ENCODE assay signal across 1 cellular context in genomic region chr14:58395815-58396626, GRCh38.
TF ChIP-seq lines count a peak whose summit lies in the region.

TOMM20L (plus strand) TSS chr14:58395930; CDS start chr14:58395958, 28 bp downstream.

TF ChIP-seq in HepG2, 621 proteins besides CTCF, POLR2A, EP300 and RAD21 (continued from another document and continues in another):
- TF ChIP-seq FUBP1 (CRISPR knock-in tag; IDR thresholded peaks at IDR 0.05; ENCODE audit: borderline replicate concordance) (no peak), ZNF678 (CRISPR knock-in tag; IDR thresholded peaks at IDR 0.05) (no peak; the same call in 1 of the 2 replicates), FOXA3 (CRISPR knock-in tag; IDR thresholded peaks at IDR 0.05) (no peak; the same call in 1 of the 2 replicates), SMAD1 (CRISPR knock-in tag; IDR thresholded peaks at IDR 0.05; ENCODE audit: borderline replicate concordance, low read depth) (no peak), RELA (CRISPR knock-in tag; IDR thresholded peaks at IDR 0.05) (no peak), YEATS4 (CRISPR knock-in tag; IDR thresholded peaks at IDR 0.05; ENCODE audit: borderline replicate concordance) (peak; percentile 35; the same call in 1 of the 2 replicates), SMAD3 (CRISPR knock-in tag; IDR thresholded peaks at IDR 0.05) (no peak), ZNF7 (CRISPR knock-in tag; IDR thresholded peaks at IDR 0.05) (no peak), ZNF577 (CRISPR knock-in tag; IDR thresholded peaks at IDR 0.05; ENCODE audit: borderline replicate concordance, low read depth) (no peak), HNF4G (IDR thresholded peaks at IDR 0.05; ENCODE audit: borderline replicate concordance, low read depth, low read length) (no peak), HNF4G (CRISPR knock-in tag; IDR thresholded peaks at IDR 0.05; ENCODE audit: borderline replicate concordance, low read depth) (no peak), GLI4 (CRISPR knock-in tag; IDR thresholded peaks at IDR 0.05; ENCODE audit: borderline replicate concordance) (no peak), MTF1 (CRISPR knock-in tag; IDR thresholded peaks at IDR 0.05) (0 out of 2 replicates have a peak, but pooled peaks have one; percentile 47), FOXP4 (CRISPR knock-in tag; IDR thresholded peaks at IDR 0.05) (no peak; the same call in 1 of the 2 replicates), PAXIP1 (CRISPR knock-in tag; conservative IDR thresholded peaks at IDR 0.05) (peak; percentile 13), CHCHD3 (CRISPR knock-in tag; IDR thresholded peaks at IDR 0.05) (no peak), MEIS2 (CRISPR knock-in tag; IDR thresholded peaks at IDR 0.05) (no peak; the same call in 1 of the 2 replicates), CENPX (CRISPR knock-in tag; IDR thresholded peaks at IDR 0.05) (no peak), ZNF615 (CRISPR knock-in tag; IDR thresholded peaks at IDR 0.05; ENCODE audit: borderline replicate concordance) (no peak), SNAPC2 (CRISPR knock-in tag; IDR thresholded peaks at IDR 0.05) (no peak), CBX2 (IDR thresholded peaks at IDR 0.05; ENCODE audit: low read depth, low read length) (no peak), CBX2 (CRISPR knock-in tag; IDR thresholded peaks at IDR 0.05; ENCODE audit: low read depth) (no peak), ZFY (CRISPR knock-in tag; IDR thresholded peaks at IDR 0.05) (peak; percentile 88), ZBTB42 (CRISPR knock-in tag; IDR thresholded peaks at IDR 0.05) (no peak; the same call in 1 of the 2 replicates), ZNF326 (CRISPR knock-in tag; IDR thresholded peaks at IDR 0.05; ENCODE audit: borderline replicate concordance) (no peak), ZNF781 (CRISPR knock-in tag; IDR thresholded peaks at IDR 0.05; ENCODE audit: borderline replicate concordance, not compliant biosample characterization) (no peak), SRF (IDR thresholded peaks at IDR 0.05; ENCODE audit: low read depth, low read length) (no peak), GMEB1 (CRISPR knock-in tag; IDR thresholded peaks at IDR 0.05; ENCODE audit: borderline replicate concordance) (no peak), ZNF761 (CRISPR knock-in tag; conservative IDR thresholded peaks at IDR 0.05) (peak; percentile 94), ZNF609 (CRISPR knock-in tag; IDR thresholded peaks at IDR 0.05; ENCODE audit: borderline replicate concordance) (0 out of 2 replicates have a peak, but pooled peaks have one; percentile 18), MAFK (conservative IDR thresholded peaks at IDR 0.05 in 1 of 2, IDR thresholded peaks at IDR 0.05 in 1 of 2; ENCODE audit: low read length in 2 of 2) (no peak), NCOA1 (CRISPR knock-in tag; IDR thresholded peaks at IDR 0.05) (no peak), ZNF337 (CRISPR knock-in tag; IDR thresholded peaks at IDR 0.05; ENCODE audit: borderline replicate concordance, low read depth) (no peak), NFE2L2 (IDR thresholded peaks at IDR 0.05; ENCODE audit: low read length) (no peak), ATF5 (CRISPR knock-in tag; IDR thresholded peaks at IDR 0.05; ENCODE audit: low read depth) (no peak), ZNF30 (CRISPR knock-in tag; IDR thresholded peaks at IDR 0.05) (0 out of 2 replicates have a peak, but pooled peaks have one; percentile 44)
- TF ChIP-seq, protein P1, sequence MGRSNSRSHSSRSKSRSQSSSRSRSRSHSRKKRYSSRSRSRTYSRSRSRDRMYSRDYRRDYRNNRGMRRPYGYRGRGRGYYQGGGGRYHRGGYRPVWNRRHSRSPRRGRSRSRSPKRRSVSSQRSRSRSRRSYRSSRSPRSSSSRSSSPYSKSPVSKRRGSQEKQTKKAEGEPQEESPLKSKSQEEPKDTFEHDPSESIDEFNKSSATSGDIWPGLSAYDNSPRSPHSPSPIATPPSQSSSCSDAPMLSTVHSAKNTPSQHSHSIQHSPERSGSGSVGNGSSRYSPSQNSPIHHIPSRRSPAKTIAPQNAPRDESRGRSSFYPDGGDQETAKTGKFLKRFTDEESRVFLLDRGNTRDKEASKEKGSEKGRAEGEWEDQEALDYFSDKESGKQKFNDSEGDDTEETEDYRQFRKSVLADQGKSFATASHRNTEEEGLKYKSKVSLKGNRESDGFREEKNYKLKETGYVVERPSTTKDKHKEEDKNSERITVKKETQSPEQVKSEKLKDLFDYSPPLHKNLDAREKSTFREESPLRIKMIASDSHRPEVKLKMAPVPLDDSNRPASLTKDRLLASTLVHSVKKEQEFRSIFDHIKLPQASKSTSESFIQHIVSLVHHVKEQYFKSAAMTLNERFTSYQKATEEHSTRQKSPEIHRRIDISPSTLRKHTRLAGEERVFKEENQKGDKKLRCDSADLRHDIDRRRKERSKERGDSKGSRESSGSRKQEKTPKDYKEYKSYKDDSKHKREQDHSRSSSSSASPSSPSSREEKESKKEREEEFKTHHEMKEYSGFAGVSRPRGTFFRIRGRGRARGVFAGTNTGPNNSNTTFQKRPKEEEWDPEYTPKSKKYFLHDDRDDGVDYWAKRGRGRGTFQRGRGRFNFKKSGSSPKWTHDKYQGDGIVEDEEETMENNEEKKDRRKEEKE (IDR thresholded peaks at IDR 0.05): no peak
- TF ChIP-seq, protein P2, sequence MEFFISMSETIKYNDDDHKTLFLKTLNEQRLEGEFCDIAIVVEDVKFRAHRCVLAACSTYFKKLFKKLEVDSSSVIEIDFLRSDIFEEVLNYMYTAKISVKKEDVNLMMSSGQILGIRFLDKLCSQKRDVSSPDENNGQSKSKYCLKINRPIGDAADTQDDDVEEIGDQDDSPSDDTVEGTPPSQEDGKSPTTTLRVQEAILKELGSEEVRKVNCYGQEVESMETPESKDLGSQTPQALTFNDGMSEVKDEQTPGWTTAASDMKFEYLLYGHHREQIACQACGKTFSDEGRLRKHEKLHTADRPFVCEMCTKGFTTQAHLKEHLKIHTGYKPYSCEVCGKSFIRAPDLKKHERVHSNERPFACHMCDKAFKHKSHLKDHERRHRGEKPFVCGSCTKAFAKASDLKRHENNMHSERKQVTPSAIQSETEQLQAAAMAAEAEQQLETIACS (CRISPR knock-in tag; IDR thresholded peaks at IDR 0.05): no peak
- TF ChIP-seq, protein P3, sequence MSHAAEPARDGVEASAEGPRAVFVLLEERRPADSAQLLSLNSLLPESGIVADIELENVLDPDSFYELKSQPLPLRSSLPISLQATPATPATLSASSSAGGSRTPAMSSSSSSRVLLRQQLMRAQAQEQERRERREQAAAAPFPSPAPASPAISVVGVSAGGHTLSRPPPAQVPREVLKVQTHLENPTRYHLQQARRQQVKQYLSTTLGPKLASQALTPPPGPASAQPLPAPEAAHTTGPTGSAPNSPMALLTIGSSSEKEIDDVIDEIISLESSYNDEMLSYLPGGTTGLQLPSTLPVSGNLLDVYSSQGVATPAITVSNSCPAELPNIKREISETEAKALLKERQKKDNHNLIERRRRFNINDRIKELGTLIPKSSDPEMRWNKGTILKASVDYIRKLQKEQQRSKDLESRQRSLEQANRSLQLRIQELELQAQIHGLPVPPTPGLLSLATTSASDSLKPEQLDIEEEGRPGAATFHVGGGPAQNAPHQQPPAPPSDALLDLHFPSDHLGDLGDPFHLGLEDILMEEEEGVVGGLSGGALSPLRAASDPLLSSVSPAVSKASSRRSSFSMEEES (CRISPR knock-in tag; IDR thresholded peaks at IDR 0.05): no peak
